In genomic region chr2:564471-565181, GRCh38 we compare ENCODE assay signal across 35 cellular contexts.
"Had no signal": no experiment of that assay in that cellular context is flagged by ENCODE, and none has a peak within 500 bp of the region (broad histone marks: within the 10 kb centered on the region; RNA-seq: fewer than 3 reads in every experiment).

No MANE protein-coding gene starts in this region.

- H3K36me3 Mint-ChIP-seq: activated CD4-positive, alpha-beta memory T cell treated with anti-CD3 and anti-CD28 coated beads for 36 hours; activated naive CD4-positive, alpha-beta T cell treated with anti-CD3 and anti-CD28 coated beads, Interleukin-2, amount 50 U/mL, for 72 hours; activated naive CD8-positive, alpha-beta T cell treated with anti-CD3 and anti-CD28 coated beads for 36 hours had no signal

- ATAC-seq: activated CD8-positive, alpha-beta T cell treated with anti-CD3 and anti-CD28 coated beads for 36 hours; activated naive CD4-positive, alpha-beta T cell treated with anti-CD3 and anti-CD28 coated beads, Interleukin-2, amount 50 U/mL, for 72 hours; activated T-cell treated with anti-CD3 and anti-CD28 coated beads, Interleukin-2, amount 50 U/mL, for 4 hours; activated T-cell treated with anti-CD3 and anti-CD28 coated beads, Interleukin-2, amount 50 U/mL, for 72 hours; activated T-helper 17 cell treated with anti-CD3 and anti-CD28 coated beads, Interleukin-2, amount 50 U/mL, for 72 hours; body of pancreas had no signal

- H3K36me3 ChIP-seq: adrenal gland, brain microvascular endothelial cell, breast epithelium had no signal

- H3K4me1 Mint-ChIP-seq: activated B cell treated with CpG ODN at 0.5 μM for 24 hours; activated CD4-positive, alpha-beta T cell treated with anti-CD3 and anti-CD28 coated beads, Interleukin-2, amount 10 ng/mL, durations not matched to agents 24 days and 14 days; activated naive CD8-positive, alpha-beta T cell treated with anti-CD3 and anti-CD28 coated beads for 36 hours; activated T-helper 17 cell treated with anti-CD3 and anti-CD28 coated beads, Interleukin-2, amount 50 U/mL, for 72 hours had no signal

- H3K27me3 Mint-ChIP-seq: activated CD4-positive, alpha-beta T cell treated with anti-CD3 and anti-CD28 coated beads, Interleukin-2, amount 10 ng/mL, durations not matched to agents 24 days and 14 days had no signal

- H3K4me3 ChIP-seq: adrenal gland, body of pancreas, breast epithelium had no signal

- DNase-seq: activated B cell treated with CpG ODN at 0.5 μM for 24 hours; activated CD4-positive, alpha-beta memory T cell treated with anti-CD3 and anti-CD28 coated beads for 36 hours; activated CD4-positive, alpha-beta T cell treated with anti-CD3 and anti-CD28 coated beads for 4 hours; activated CD4-positive, alpha-beta T cell treated with anti-CD3 and anti-CD28 coated beads, Interleukin-2, amount 10 ng/mL, durations not matched to agents 24 days and 14 days; activated CD4-positive, alpha-beta T cell treated with anti-CD3 and anti-CD28 coated beads, Interleukin-2, amount 50 U/mL, for 1 hour; activated CD4-positive, alpha-beta T cell treated with anti-CD3 and anti-CD28 coated beads, Interleukin-2, amount 50 U/mL, for 4 hours; activated CD4-positive, CD25-positive, alpha-beta regulatory T cell treated with anti-CD3 and anti-CD28 coated beads, Interleukin-2, amount 50 U/mL, for 72 hours; activated CD8-positive, alpha-beta memory T cell treated with anti-CD3 and anti-CD28 coated beads, Interleukin-2, amount 50 U/mL, for 4 hours; activated CD8-positive, alpha-beta T cell treated with anti-CD3 and anti-CD28 coated beads for 36 hours; activated effector memory CD4-positive, alpha-beta T cell treated with anti-CD3 and anti-CD28 coated beads, Interleukin-2, amount 50 U/mL, for 16 hours; activated gamma-delta T cell treated with Interleukin-2 at 50 U/mL for 16 hours; activated naive CD4-positive, alpha-beta T cell; activated naive CD4-positive, alpha-beta T cell treated with anti-CD3 and anti-CD28 coated beads for 36 hours; activated naive CD4-positive, alpha-beta T cell treated with anti-CD3 and anti-CD28 coated beads, Interleukin-2, amount 50 U/mL, for 16 hours; activated naive CD8-positive, alpha-beta T cell treated with anti-CD3 and anti-CD28 coated beads for 36 hours; activated T-cell treated with anti-CD3 and anti-CD28 coated beads for 4 hours; activated T-cell treated with anti-CD3 and anti-CD28 coated beads, Interleukin-2, amount 50 U/mL, for 1 hour; activated T-cell treated with anti-CD3 and anti-CD28 coated beads, Interleukin-2, amount 50 U/mL, for 4 hours; activated T-cell treated with anti-CD3 and anti-CD28 coated beads, Interleukin-2, amount 50 U/mL, for 72 hours; adrenal gland; amniotic stem cell; aorta; body of pancreas; brain microvascular endothelial cell; central memory CD4-positive, alpha-beta T cell; T-helper 1 cell; T-helper 2 cell; T-helper 9 cell had no signal

- H3K9me3 Mint-ChIP-seq: activated B cell treated with CpG ODN at 0.5 μM for 24 hours; activated CD4-positive, alpha-beta memory T cell treated with anti-CD3 and anti-CD28 coated beads for 36 hours; activated CD4-positive, alpha-beta T cell treated with anti-CD3 and anti-CD28 coated beads, Interleukin-2, amount 10 ng/mL, durations not matched to agents 24 days and 14 days; activated CD8-positive, alpha-beta T cell treated with anti-CD3 and anti-CD28 coated beads for 36 hours; activated naive CD4-positive, alpha-beta T cell treated with anti-CD3 and anti-CD28 coated beads for 36 hours; activated naive CD4-positive, alpha-beta T cell treated with anti-CD3 and anti-CD28 coated beads, Interleukin-2, amount 50 U/mL, for 72 hours; activated naive CD8-positive, alpha-beta T cell treated with anti-CD3 and anti-CD28 coated beads for 36 hours; activated T-cell treated with anti-CD3 and anti-CD28 coated beads, Interleukin-2, amount 50 U/mL, for 4 hours; activated T-cell treated with anti-CD3 and anti-CD28 coated beads, Interleukin-2, amount 50 U/mL, for 72 hours; activated T-helper 1 cell treated with anti-CD3 and anti-CD28 coated beads, Interleukin-12 subunit alpha, Interleukin-12 subunit beta, Interleukin-2, Interleukin-4 antibody, amounts not matched to agents 30 ng/mL and 10 ng/mL and 1 ng/mL, durations not matched to agents 14 hours and 24 hours and 36 hours; activated T-helper 17 cell treated with anti-CD3 and anti-CD28 coated beads, Interleukin-2, amount 50 U/mL, for 72 hours; T-helper 1 cell treated with Interleukin-12 subunit alpha and Interleukin-12 subunit beta and Interleukin-4 antibody, amounts not matched to agents 30 μg/mL and 1 μg/mL, for 36 hours; T-helper 2 cell treated with Interferon-gamma antibody and Interleukin-4, amounts not matched to agents 5 μg/mL and 100 μg/mL, for 36 hours had no signal

- H3K4me1 ChIP-seq: body of pancreas, breast epithelium had no signal

- H3K4me3 Mint-ChIP-seq: activated B cell treated with CpG ODN at 0.5 μM for 24 hours; activated CD4-positive, alpha-beta memory T cell treated with anti-CD3 and anti-CD28 coated beads for 36 hours; activated CD4-positive, alpha-beta T cell treated with anti-CD3 and anti-CD28 coated beads, Interleukin-2, amount 10 ng/mL, durations not matched to agents 24 days and 14 days; activated CD8-positive, alpha-beta T cell treated with anti-CD3 and anti-CD28 coated beads for 36 hours; activated naive CD4-positive, alpha-beta T cell treated with anti-CD3 and anti-CD28 coated beads for 36 hours; activated naive CD8-positive, alpha-beta T cell treated with anti-CD3 and anti-CD28 coated beads for 36 hours; activated T-cell treated with anti-CD3 and anti-CD28 coated beads, Interleukin-2, amount 50 U/mL, for 4 hours; activated T-cell treated with anti-CD3 and anti-CD28 coated beads, Interleukin-2, amount 50 U/mL, for 72 hours; activated T-helper 1 cell treated with anti-CD3 and anti-CD28 coated beads, Interleukin-12 subunit alpha, Interleukin-12 subunit beta, Interleukin-2, Interleukin-4 antibody, amounts not matched to agents 30 ng/mL and 10 ng/mL and 1 ng/mL, durations not matched to agents 14 hours and 24 hours and 36 hours; activated T-helper 17 cell treated with anti-CD3 and anti-CD28 coated beads, Interleukin-2, amount 50 U/mL, for 72 hours; T-helper 1 cell treated with Interleukin-12 subunit alpha and Interleukin-12 subunit beta and Interleukin-4 antibody, amounts not matched to agents 30 μg/mL and 1 μg/mL, for 36 hours; T-helper 2 cell treated with Interferon-gamma antibody and Interleukin-4, amounts not matched to agents 5 μg/mL and 100 μg/mL, for 36 hours had no signal

- H3K27ac ChIP-seq: adrenal gland, body of pancreas, brain microvascular endothelial cell, breast epithelium, VCaP had no signal

- H3K27me3 ChIP-seq: adrenal gland, body of pancreas, brain microvascular endothelial cell had no signal

- H3K9me3 ChIP-seq: adrenal gland, body of pancreas, breast epithelium had no signal

- H3K27ac Mint-ChIP-seq: activated B cell treated with CpG ODN at 0.5 μM for 24 hours; activated CD4-positive, alpha-beta memory T cell treated with anti-CD3 and anti-CD28 coated beads for 36 hours; activated CD4-positive, alpha-beta T cell treated with anti-CD3 and anti-CD28 coated beads, Interleukin-2, amount 10 ng/mL, durations not matched to agents 24 days and 14 days; activated CD8-positive, alpha-beta T cell treated with anti-CD3 and anti-CD28 coated beads for 36 hours; activated naive CD4-positive, alpha-beta T cell treated with anti-CD3 and anti-CD28 coated beads for 36 hours; activated naive CD4-positive, alpha-beta T cell treated with anti-CD3 and anti-CD28 coated beads, Interleukin-2, amount 50 U/mL, for 72 hours; activated naive CD8-positive, alpha-beta T cell treated with anti-CD3 and anti-CD28 coated beads for 36 hours; activated T-cell treated with anti-CD3 and anti-CD28 coated beads, Interleukin-2, amount 50 U/mL, for 72 hours; activated T-helper 1 cell treated with anti-CD3 and anti-CD28 coated beads, Interleukin-12 subunit alpha, Interleukin-12 subunit beta, Interleukin-2, Interleukin-4 antibody, amounts not matched to agents 30 ng/mL and 10 ng/mL and 1 ng/mL, durations not matched to agents 14 hours and 24 hours and 36 hours; activated T-helper 17 cell treated with anti-CD3 and anti-CD28 coated beads, Interleukin-2, amount 50 U/mL, for 72 hours; T-helper 1 cell treated with Interleukin-12 subunit alpha and Interleukin-12 subunit beta and Interleukin-4 antibody, amounts not matched to agents 30 μg/mL and 1 μg/mL, for 36 hours; T-helper 2 cell treated with Interferon-gamma antibody and Interleukin-4, amounts not matched to agents 5 μg/mL and 100 μg/mL, for 36 hours had no signal
